In the genomic region with DNA sequence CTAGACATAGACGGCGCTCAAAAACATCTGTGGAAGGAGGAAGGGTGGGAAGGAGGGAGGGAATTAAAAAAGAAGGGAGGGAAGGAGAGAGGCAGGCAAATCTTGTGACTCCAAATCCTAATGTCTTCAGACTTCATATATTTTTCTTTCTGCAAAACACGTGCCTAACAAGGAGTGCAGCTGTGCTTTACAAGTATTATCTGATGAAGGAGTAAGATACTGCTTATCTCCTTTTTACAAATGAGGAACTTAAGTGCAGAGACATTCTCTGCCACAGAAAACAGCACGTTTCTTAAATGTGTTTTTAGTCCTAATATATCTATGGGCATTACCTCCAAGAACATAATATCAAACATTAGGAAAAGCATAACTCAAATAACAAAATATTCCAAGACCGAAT, we compare ENCODE assay signal across 15 cellular contexts. TPM values are rescaled to one million over a fixed set of nuclear protein-coding genes. Genes with fewer than 3 reads are reported as not detected.
"Had no signal": no experiment of that assay in that cellular context is flagged by ENCODE, and none has a peak within 500 bp of the region (broad histone marks: within the 10 kb centered on the region; RNA-seq: fewer than 3 reads in every experiment).

No MANE protein-coding gene starts in this region.

- DNase-seq: activated CD8-positive, alpha-beta T cell treated with anti-CD3 and anti-CD28 coated beads, Interleukin-2, amount 10 ng/mL, durations not matched to agents 7 days and 5 days; activated naive CD4-positive, alpha-beta T cell; aorta; left colon; natural killer cell; nucleus accumbens; psoas muscle; right lobe of liver; stimulated activated naive CD4-positive, alpha-beta T cell treated with Interleukin-2 at 50 U/mL for 16 hours; trophoblast cell had no signal

- H3K4me1 ChIP-seq: psoas muscle, right lobe of liver had no signal

- H3K4me3 ChIP-seq: lung, psoas muscle, right lobe of liver had no signal

- H3K27ac ChIP-seq: psoas muscle, right lobe of liver, VCaP had no signal

- H3K36me3 ChIP-seq: right lobe of liver had no signal

- ATAC-seq: activated CD8-positive, alpha-beta T cell treated with anti-CD3 and anti-CD28 coated beads, Interleukin-2, amount 10 ng/mL, durations not matched to agents 7 days and 5 days; esophagus mucosa; left colon; psoas muscle; right lobe of liver had no signal

- H3K9me3 ChIP-seq: psoas muscle, right lobe of liver had no signal

RNA-seq across cellular contexts. Expression of gene FLT3, which starts 6.5 kb away (rescaled TPM):
- total RNA-seq: activated CD8-positive, alpha-beta T cell treated with anti-CD3 and anti-CD28 coated beads, Interleukin-2, amount 10 ng/mL, durations not matched to agents 7 days and 5 days; activated T-helper 1 cell treated with anti-CD3 and anti-CD28 coated beads, Interleukin-12 subunit alpha, Interleukin-12 subunit beta, Interleukin-2, Interleukin-4 antibody, amounts not matched to agents 30 ng/mL and 10 ng/mL and 1 ng/mL, durations not matched to agents 14 hours and 24 hours and 36 hours; bronchial epithelial cell had no signal
